In genomic region chr2:12539771-12540170, GRCh38 we compare ENCODE assay signal across 19 cellular contexts.
"Had no signal": no experiment of that assay in that cellular context is flagged by ENCODE, and none has a peak within 500 bp of the region (broad histone marks: within the 10 kb centered on the region; RNA-seq: fewer than 3 reads in every experiment).

No MANE protein-coding gene starts in this region.

- H3K4me3 ChIP-seq: body of pancreas, mucosa of descending colon, pancreas, suprapubic skin had no signal

- DNase-seq: activated B cell treated with CpG ODN at 0.5 μM for 24 hours; activated CD4-positive, alpha-beta T cell treated with anti-CD3 and anti-CD28 coated beads, Interleukin-2, amount 50 U/mL, for 1 hour; activated naive CD4-positive, alpha-beta T cell treated with anti-CD3 and anti-CD28 coated beads, Interleukin-2, amount 50 U/mL, for 16 hours; activated T-cell treated with anti-CD3 and anti-CD28 coated beads for 4 hours; amniotic stem cell; body of pancreas; dermis blood vessel endothelial cell; hippocampal formation; mammary epithelial cell; mucosa of descending colon; pancreas; stimulated activated CD4-positive, alpha-beta T cell treated with anti-CD3 and anti-CD28 coated beads, Interleukin-12 subunit alpha, Interleukin-12 subunit beta, amount 100 ng/mL, for 4 hours; stimulated activated naive CD4-positive, alpha-beta T cell; T-helper 17 cell had no signal

- H3K27ac Mint-ChIP-seq: activated B cell treated with CpG ODN at 0.5 μM for 24 hours; activated T-helper 2 cell treated with anti-CD3 and anti-CD28 coated beads, Interferon-gamma antibody, Interleukin-2, Interleukin-4, amounts not matched to agents 10 μg/mL and 5 μg/mL and 100 μg/mL, durations not matched to agents 14 hours and 24 hours and 36 hours; T-helper 17 cell had no signal

- ATAC-seq: body of pancreas, mucosa of descending colon, pancreas, SK-N-SH treated with all-trans-retinoic acid at 6 μM for 48 hours, T-helper 17 cell had no signal

- H3K9me3 Mint-ChIP-seq: activated B cell treated with CpG ODN at 0.5 μM for 24 hours; activated T-helper 2 cell treated with anti-CD3 and anti-CD28 coated beads, Interferon-gamma antibody, Interleukin-2, Interleukin-4, amounts not matched to agents 10 μg/mL and 5 μg/mL and 100 μg/mL, durations not matched to agents 14 hours and 24 hours and 36 hours; central memory CD8-positive, alpha-beta T cell had no signal

- H3K9me3 ChIP-seq: body of pancreas, mucosa of descending colon, pancreas, suprapubic skin had no signal

- H3K4me1 ChIP-seq: pancreas had no signal

- H3K4me3 Mint-ChIP-seq: activated B cell treated with CpG ODN at 0.5 μM for 24 hours; central memory CD8-positive, alpha-beta T cell; neural crest cell; T-helper 17 cell had no signal

- H3K27ac ChIP-seq: body of pancreas, pancreas, suprapubic skin had no signal

- H3K36me3 ChIP-seq: pancreas, suprapubic skin had no signal

- H3K27me3 Mint-ChIP-seq: central memory CD8-positive, alpha-beta T cell; T-helper 17 cell had no signal

- H3K27me3 ChIP-seq: body of pancreas, pancreas, suprapubic skin had no signal
